Comparison of ENCODE assay signal across 9 cellular contexts in genomic region chr1:233518344-233518743, GRCh38.
DNase-seq lines count a peak whose midpoint lies in the region; ATAC-seq and TF ChIP-seq lines count a peak whose summit lies in the region.
"Had no signal": no experiment of that assay in that cellular context is flagged by ENCODE, and none has a peak within 500 bp of the region (broad histone marks: within the 10 kb centered on the region; RNA-seq: fewer than 3 reads in every experiment).

No MANE protein-coding gene starts in this region.

- TF ChIP-seq EP300 in transverse colon (IDR thresholded peaks at IDR 0.05; ENCODE audit: low read depth): no peak

- DNase-seq in Daoy (ENCODE audit: low read depth) (peak; percentile 35), SKM-1 (lab: John Stamatoyannopoulos, UW; ENCODE audit: unreplicated experiment) (peak; percentile 83), head of caudate nucleus (peak in 36 of 42 donors; percentile 15 to 88 (median 64)), transverse colon (peak; percentile 22), vagina (ENCODE audit: extremely low spot score in 2 of 2) (no peak), dermis blood vessel endothelial cell (no peak)

- TF ChIP-seq POLR2A in transverse colon (IDR thresholded peaks at IDR 0.05) (no peak), vagina (IDR thresholded peaks at IDR 0.05) (no peak)

- H3K27me3 ChIP-seq in transverse colon (no peaks in the 10 kb centered on the region), vagina (no peaks in the 10 kb centered on the region)

- 63 to 70% methylated on average over 3 of the region's 3 CpGs for WGBS in transverse colon (ENCODE audit: low coverage in 1 of 2), 2 donors

- TF ChIP-seq CTCF in transverse colon (IDR thresholded peaks at IDR 0.05): peak; percentile 13 to 52 (median 43)
- TF ChIP-seq CTCF in vagina (IDR thresholded peaks at IDR 0.05): peak in 1 of 3 experiments; percentile 21

- intact Hi-C loops in head of caudate nucleus (cut with DNase I): loop anchor here (5.0 kb wide), 1 partner anchor 274 kb away; no protein-coding TSS in a partner anchor
- intact Hi-C loops in transverse colon (cut with DNase I; ENCODE audit: low total_unique reads): no loop called here
- intact Hi-C loops in vagina (cut with DNase I): no loop called here

- ATAC-seq in HG03280 (IDR thresholded peaks at IDR 0.05; ENCODE audit: unreplicated experiment): peak; percentile 68
- ATAC-seq in HG03432 (IDR thresholded peaks at IDR 0.05; ENCODE audit: unreplicated experiment): no peak

- in situ Hi-C loops in transverse colon (cut with MboI; ENCODE audit: low pct_ligation_motif_present in 1 of 4, low pct_unique_long_range_greater_than_20kb in 1 of 4, low sequenced_read_pairs in 3 of 4): no loop called here

- no peaks in the 10 kb centered on the region for H3K36me3 ChIP-seq in transverse colon
- no peaks in the 10 kb centered on the region for H3K36me3 ChIP-seq in vagina

- H3K27ac ChIP-seq in transverse colon (no peak overlapping the region), vagina (no peak overlapping the region)
- H3K27ac ChIP-seq: SK-N-MC had no signal

- H3K4me3 ChIP-seq in transverse colon (no peak overlapping the region), vagina (no peak overlapping the region)
- H3K4me3 ChIP-seq: SK-N-MC had no signal

- H3K9me3 ChIP-seq in transverse colon (no peaks in the 10 kb centered on the region), vagina (no peaks in the 10 kb centered on the region)

- no peaks in the 10 kb centered on the region for H3K4me1 ChIP-seq in transverse colon
- H3K4me1 ChIP-seq in vagina: no peaks in the 10 kb centered on the region

Comparison
In these comparisons a context has a peak if more than half of its experiments do, and no peak if none do; other contexts are left out.
1. DNase-seq: peak in Daoy (single experiment), SKM-1 (single experiment), head of caudate nucleus (36 of 42) and transverse colon (single experiment); none in vagina (0 of 2) and dermis blood vessel endothelial cell (single experiment).